Comparison of ENCODE assay signal across 1 cellular context in the genomic region with DNA sequence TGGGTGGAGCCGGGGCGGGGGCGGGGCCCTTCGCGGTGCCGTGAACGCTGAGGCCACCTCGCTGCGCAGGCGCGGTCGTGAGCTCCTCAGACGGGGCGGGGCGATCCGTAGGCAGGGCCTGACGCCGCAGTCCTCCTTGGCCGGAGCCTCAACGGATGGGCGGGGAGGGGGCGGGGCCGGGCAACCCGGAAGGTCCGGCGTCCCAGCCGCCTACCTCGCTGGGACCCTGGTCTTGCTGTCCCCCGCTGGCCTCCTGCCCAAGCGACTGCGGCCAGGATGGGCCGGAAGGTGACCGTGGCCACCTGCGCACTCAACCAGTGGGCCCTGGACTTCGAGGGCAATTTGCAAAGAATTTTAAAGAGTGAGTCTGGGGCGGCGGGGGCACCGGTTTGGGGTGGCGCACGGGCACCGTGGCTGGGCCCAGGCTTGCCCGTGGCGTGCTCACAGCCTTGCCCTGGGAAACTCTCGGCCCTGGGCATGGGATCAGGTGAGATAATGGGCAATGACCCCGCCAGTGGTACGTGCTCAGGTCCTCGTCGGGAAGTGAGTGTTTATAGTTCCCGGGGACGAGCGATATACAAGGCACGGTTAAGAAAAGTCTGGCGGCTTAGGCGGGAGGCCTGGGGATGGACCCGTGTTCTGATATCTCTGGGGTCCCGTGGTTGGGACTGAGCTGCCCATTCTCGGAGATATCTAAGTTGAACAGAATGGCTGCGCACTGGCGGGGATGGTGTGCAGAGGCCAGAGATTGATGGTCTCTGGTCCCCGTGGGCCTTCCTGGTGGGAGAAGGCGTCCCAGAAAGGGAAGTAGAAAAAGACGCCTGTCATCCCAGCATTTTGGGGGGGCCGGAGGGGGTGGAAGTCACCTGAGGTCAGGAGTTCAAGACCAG.
TF ChIP-seq lines count a peak whose summit lies in the region.

Gene NADSYN1 (plus strand): TSS at position 183 of the 890 bp plus-strand sequence. CDS start 94 bp downstream, at position 277.

TF ChIP-seq in HepG2, 621 proteins besides CTCF, POLR2A, EP300 and RAD21 (continued from another document and continues in another):
- TF ChIP-seq ZXDC (CRISPR knock-in tag; IDR thresholded peaks at IDR 0.05) (no peak), SRSF4 (IDR thresholded peaks at IDR 0.05; ENCODE audit: low read depth, low read length, poor library complexity, severe bottlenecking) (no peak), SCMH1 (CRISPR knock-in tag; IDR thresholded peaks at IDR 0.05; ENCODE audit: borderline replicate concordance) (no peak), SOX6 (IDR thresholded peaks at IDR 0.05) (no peak), SOX6 (CRISPR knock-in tag; IDR thresholded peaks at IDR 0.05) (peak; percentile 29), IKZF5 (CRISPR knock-in tag; IDR thresholded peaks at IDR 0.05) (0 out of 2 replicates have a peak, but pooled peaks have one; percentile 47), SRY (CRISPR knock-in tag; IDR thresholded peaks at IDR 0.05) (no peak), HDAC1 (CRISPR knock-in tag; IDR thresholded peaks at IDR 0.05) (peak; percentile 75), ZNF343 (CRISPR knock-in tag; IDR thresholded peaks at IDR 0.05) (0 out of 2 replicates have a peak, but pooled peaks have one; percentile 32), ZNF629 (CRISPR knock-in tag; conservative IDR thresholded peaks at IDR 0.05) (no peak; the same call in 1 of the 2 replicates), TFE3 (CRISPR knock-in tag; IDR thresholded peaks at IDR 0.05) (no peak), ZNF10 (CRISPR knock-in tag; IDR thresholded peaks at IDR 0.05; ENCODE audit: borderline replicate concordance, low read depth) (no peak), ZNF263 (CRISPR knock-in tag; IDR thresholded peaks at IDR 0.05) (no peak), NBN (conservative IDR thresholded peaks at IDR 0.05) (no peak), NFKB2 (CRISPR knock-in tag; IDR thresholded peaks at IDR 0.05; ENCODE audit: borderline replicate concordance) (no peak), ZFY (CRISPR knock-in tag; IDR thresholded peaks at IDR 0.05) (peak; percentile 86), ZNF138 (CRISPR knock-in tag; IDR thresholded peaks at IDR 0.05; ENCODE audit: low read depth) (no peak), ZNF431 (CRISPR knock-in tag; IDR thresholded peaks at IDR 0.05; ENCODE audit: borderline replicate concordance, low read depth) (0 out of 2 replicates have a peak, but pooled peaks have one; percentile 49), MATR3 (CRISPR knock-in tag; IDR thresholded peaks at IDR 0.05) (no peak), REPIN1 (CRISPR knock-in tag; IDR thresholded peaks at IDR 0.05; ENCODE audit: borderline replicate concordance, low read depth) (no peak), TFAP4 (IDR thresholded peaks at IDR 0.05; ENCODE audit: borderline replicate concordance, low read depth) (no peak), SRSF1 (optimal IDR thresholded peaks at IDR 0.05; ENCODE audit: low read depth, low read length) (no peak), ZNF530 (CRISPR knock-in tag; IDR thresholded peaks at IDR 0.05; ENCODE audit: low read depth) (no peak), MAF1 (CRISPR knock-in tag; IDR thresholded peaks at IDR 0.05; ENCODE audit: borderline replicate concordance) (no peak), NFATC3 (CRISPR knock-in tag; IDR thresholded peaks at IDR 0.05) (no peak), ATF1 (CRISPR knock-in tag; IDR thresholded peaks at IDR 0.05) (no peak), ZNF792 (CRISPR knock-in tag; IDR thresholded peaks at IDR 0.05) (no peak), MYC (CRISPR knock-in tag; IDR thresholded peaks at IDR 0.05; ENCODE audit: borderline replicate concordance) (peak; percentile 72; the same call in 1 of the 2 replicates), KLF6 (CRISPR knock-in tag; IDR thresholded peaks at IDR 0.05) (no peak), ZNF83 (CRISPR knock-in tag; IDR thresholded peaks at IDR 0.05; ENCODE audit: borderline replicate concordance) (no peak), ZNF30 (CRISPR knock-in tag; IDR thresholded peaks at IDR 0.05) (no peak), ZNF292 (CRISPR knock-in tag; IDR thresholded peaks at IDR 0.05; ENCODE audit: borderline replicate concordance, low read depth) (no peak), ZFAT (CRISPR knock-in tag; conservative IDR thresholded peaks at IDR 0.05) (no peak), MBD4 (IDR thresholded peaks at IDR 0.05; ENCODE audit: borderline replicate concordance, low read length) (no peak), ZSCAN21 (CRISPR knock-in tag; IDR thresholded peaks at IDR 0.05; ENCODE audit: borderline replicate concordance) (0 out of 2 replicates have a peak, but pooled peaks have one; percentile 44), SIN3B (IDR thresholded peaks at IDR 0.05; ENCODE audit: low read length) (no peak), ZC3H4 (CRISPR knock-in tag; IDR thresholded peaks at IDR 0.05; ENCODE audit: borderline replicate concordance) (no peak), CHD2 (IDR thresholded peaks at IDR 0.05; ENCODE audit: low read depth, low read length) (no peak), ZFP82 (CRISPR knock-in tag; IDR thresholded peaks at IDR 0.05; ENCODE audit: borderline replicate concordance) (no peak), ZMYM4 (CRISPR knock-in tag; IDR thresholded peaks at IDR 0.05) (no peak; the same call in 1 of the 2 replicates)
- TF ChIP-seq, protein P1, sequence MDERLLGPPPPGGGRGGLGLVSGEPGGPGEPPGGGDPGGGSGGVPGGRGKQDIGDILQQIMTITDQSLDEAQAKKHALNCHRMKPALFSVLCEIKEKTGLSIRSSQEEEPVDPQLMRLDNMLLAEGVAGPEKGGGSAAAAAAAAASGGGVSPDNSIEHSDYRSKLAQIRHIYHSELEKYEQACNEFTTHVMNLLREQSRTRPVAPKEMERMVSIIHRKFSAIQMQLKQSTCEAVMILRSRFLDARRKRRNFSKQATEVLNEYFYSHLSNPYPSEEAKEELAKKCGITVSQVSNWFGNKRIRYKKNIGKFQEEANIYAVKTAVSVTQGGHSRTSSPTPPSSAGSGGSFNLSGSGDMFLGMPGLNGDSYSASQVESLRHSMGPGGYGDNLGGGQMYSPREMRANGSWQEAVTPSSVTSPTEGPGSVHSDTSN (CRISPR knock-in tag; IDR thresholded peaks at IDR 0.05) = no peak
- TF ChIP-seq, protein P2, sequence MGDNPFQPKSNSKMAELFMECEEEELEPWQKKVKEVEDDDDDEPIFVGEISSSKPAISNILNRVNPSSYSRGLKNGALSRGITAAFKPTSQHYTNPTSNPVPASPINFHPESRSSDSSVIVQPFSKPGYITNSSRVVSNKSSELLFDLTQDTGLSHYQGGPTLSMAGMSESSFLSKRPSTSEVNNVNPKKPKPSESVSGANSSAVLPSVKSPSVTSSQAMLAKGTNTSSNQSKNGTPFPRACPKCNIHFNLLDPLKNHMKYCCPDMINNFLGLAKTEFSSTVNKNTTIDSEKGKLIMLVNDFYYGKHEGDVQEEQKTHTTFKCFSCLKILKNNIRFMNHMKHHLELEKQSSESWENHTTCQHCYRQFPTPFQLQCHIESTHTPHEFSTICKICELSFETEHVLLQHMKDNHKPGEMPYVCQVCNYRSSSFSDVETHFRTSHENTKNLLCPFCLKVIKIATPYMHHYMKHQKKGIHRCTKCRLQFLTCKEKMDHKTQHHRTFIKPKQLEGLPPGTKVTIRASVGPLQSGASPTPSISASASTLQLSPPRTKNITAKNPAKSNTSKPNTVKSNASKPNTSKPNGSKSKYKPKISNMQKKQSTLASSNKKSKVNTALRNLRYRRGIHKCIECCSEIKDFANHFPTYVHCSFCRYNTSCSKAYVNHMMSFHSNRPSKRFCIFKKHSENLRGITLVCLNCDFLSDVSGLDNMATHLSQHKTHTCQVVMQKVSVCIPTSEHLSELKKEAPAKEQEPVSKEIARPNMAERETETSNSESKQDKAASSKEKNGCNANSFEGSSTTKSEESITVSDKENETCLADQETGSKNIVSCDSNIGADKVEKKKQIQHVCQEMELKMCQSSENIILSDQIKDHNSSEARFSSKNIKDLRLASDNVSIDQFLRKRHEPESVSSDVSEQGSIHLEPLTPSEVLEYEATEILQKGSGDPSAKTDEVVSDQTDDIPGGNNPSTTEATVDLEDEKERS (CRISPR knock-in tag; IDR thresholded peaks at IDR 0.05) = no peak
- TF ChIP-seq, protein P3, sequence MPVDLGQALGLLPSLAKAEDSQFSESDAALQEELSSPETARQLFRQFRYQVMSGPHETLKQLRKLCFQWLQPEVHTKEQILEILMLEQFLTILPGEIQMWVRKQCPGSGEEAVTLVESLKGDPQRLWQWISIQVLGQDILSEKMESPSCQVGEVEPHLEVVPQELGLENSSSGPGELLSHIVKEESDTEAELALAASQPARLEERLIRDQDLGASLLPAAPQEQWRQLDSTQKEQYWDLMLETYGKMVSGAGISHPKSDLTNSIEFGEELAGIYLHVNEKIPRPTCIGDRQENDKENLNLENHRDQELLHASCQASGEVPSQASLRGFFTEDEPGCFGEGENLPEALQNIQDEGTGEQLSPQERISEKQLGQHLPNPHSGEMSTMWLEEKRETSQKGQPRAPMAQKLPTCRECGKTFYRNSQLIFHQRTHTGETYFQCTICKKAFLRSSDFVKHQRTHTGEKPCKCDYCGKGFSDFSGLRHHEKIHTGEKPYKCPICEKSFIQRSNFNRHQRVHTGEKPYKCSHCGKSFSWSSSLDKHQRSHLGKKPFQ (CRISPR knock-in tag; IDR thresholded peaks at IDR 0.05; ENCODE audit: insufficient replicate concordance) = no peak
- TF ChIP-seq, protein P4, sequence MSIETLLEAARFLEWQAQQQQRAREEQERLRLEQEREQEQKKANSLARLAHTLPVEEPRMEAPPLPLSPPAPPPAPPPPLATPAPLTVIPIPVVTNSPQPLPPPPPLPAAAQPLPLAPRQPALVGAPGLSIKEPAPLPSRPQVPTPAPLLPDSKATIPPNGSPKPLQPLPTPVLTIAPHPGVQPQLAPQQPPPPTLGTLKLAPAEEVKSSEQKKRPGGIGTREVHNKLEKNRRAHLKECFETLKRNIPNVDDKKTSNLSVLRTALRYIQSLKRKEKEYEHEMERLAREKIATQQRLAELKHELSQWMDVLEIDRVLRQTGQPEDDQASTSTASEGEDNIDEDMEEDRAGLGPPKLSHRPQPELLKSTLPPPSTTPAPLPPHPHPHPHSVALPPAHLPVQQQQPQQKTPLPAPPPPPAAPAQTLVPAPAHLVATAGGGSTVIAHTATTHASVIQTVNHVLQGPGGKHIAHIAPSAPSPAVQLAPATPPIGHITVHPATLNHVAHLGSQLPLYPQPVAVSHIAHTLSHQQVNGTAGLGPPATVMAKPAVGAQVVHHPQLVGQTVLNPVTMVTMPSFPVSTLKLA (IDR thresholded peaks at IDR 0.05) = no peak
- TF ChIP-seq, protein P5, sequence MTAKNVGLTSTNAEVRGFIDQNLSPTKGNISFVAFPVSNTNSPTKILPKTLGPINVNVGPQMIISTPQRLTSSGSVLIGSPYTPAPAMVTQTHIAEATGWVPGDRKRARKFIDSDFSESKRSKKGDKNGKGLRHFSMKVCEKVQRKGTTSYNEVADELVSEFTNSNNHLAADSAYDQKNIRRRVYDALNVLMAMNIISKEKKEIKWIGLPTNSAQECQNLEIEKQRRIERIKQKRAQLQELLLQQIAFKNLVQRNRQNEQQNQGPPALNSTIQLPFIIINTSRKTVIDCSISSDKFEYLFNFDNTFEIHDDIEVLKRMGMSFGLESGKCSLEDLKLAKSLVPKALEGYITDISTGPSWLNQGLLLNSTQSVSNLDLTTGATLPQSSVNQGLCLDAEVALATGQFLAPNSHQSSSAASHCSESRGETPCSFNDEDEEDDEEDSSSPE (CRISPR knock-in tag; IDR thresholded peaks at IDR 0.05) = no peak
